8 cellular contexts compared by ENCODE assay signal in genomic region chr11:26297179-26297970, GRCh38. TPM values are rescaled to one million over a fixed set of nuclear protein-coding genes. Genes with fewer than 3 reads are reported as not detected.
A peak's percentile ranks its signal among the peaks of the same experiment; 100 is the strongest.
DNase-seq lines count a peak whose midpoint lies in the region; ATAC-seq and TF ChIP-seq lines count a peak whose summit lies in the region.

No MANE protein-coding gene starts in this region.

- peak; percentile 28 for DNase-seq in GM10248 (ENCODE audit: extremely low spot score)
- peak; percentile 66 for DNase-seq in GM23338 (ENCODE audit: low spot score)
- DNase-seq in SJCRH30: peak; percentile 23 to 67
- DNase-seq in fibroblast of the conjunctiva (ENCODE audit: low read depth): peak; percentile 85
- DNase-seq in prostate gland (ENCODE audit: low spot score): peak; percentile 19
- DNase-seq in islet precursor cell: no peak
- no peak for DNase-seq in immature natural killer cell

- H3K36me3 Mint-ChIP-seq in GM23338 (ENCODE audit: low read depth) (no peaks in the 10 kb centered on the region), immature natural killer cell (no peaks in the 10 kb centered on the region)

- no peaks in the 10 kb centered on the region for H3K4me1 ChIP-seq in GM23338 (ENCODE audit: insufficient read depth)
- H3K4me1 ChIP-seq in Loucy (ENCODE audit: insufficient read depth, low read length, poor library complexity, severe bottlenecking): no peaks in the 10 kb centered on the region
- H3K4me1 ChIP-seq in SJCRH30: no peaks in the 10 kb centered on the region
- H3K4me1 ChIP-seq in prostate gland (replicated peaks): no peaks in the 10 kb centered on the region

- H3K9me3 ChIP-seq in Loucy (ENCODE audit: insufficient read depth, low read depth, low read length) (no peaks in the 10 kb centered on the region), SJCRH30 (replicated peaks) (no peaks in the 10 kb centered on the region), prostate gland (no peaks in the 10 kb centered on the region)

- H3K27me3 Mint-ChIP-seq in GM23338 (ENCODE audit: insufficient read depth, low read depth, poor library complexity) (no peaks in the 10 kb centered on the region), immature natural killer cell (ENCODE audit: low read depth in 3 of 3) (peaks cover 0 to 2% (median 0%) of the 10 kb centered on the region in 3 donors)

- ATAC-seq in GM23338: peak; percentile 63

- H4K20me1 ChIP-seq in GM23338 (replicated peaks; ENCODE audit: insufficient read depth) (no peaks in the 10 kb centered on the region), Loucy (ENCODE audit: insufficient read depth, low read length, poor library complexity, severe bottlenecking) (no peaks in the 10 kb centered on the region)

- no peaks in the 10 kb centered on the region for H3F3A ChIP-seq in GM23338 (replicated peaks; ENCODE audit: low read depth)
- H3F3A ChIP-seq in Loucy (ENCODE audit: low read depth): no peaks in the 10 kb centered on the region

- WGBS in prostate gland: 19% methylated on average over 5 of the region's 5 CpGs

- H3K27ac ChIP-seq in GM23338 (ENCODE audit: low read depth) (no peak overlapping the region), SJCRH30 (no peak overlapping the region), prostate gland (no peak overlapping the region)

- POLR2A ChIA-PET in GM10248 (lab: Yijun Ruan, JAX): no interaction called here

- H3K36me3 ChIP-seq in GM23338 (ENCODE audit: insufficient read depth) (no peaks in the 10 kb centered on the region), Loucy (ENCODE audit: insufficient read depth, low read length) (no peaks in the 10 kb centered on the region), SJCRH30 (no peaks in the 10 kb centered on the region), prostate gland (no peaks in the 10 kb centered on the region)

- H3K9me3 Mint-ChIP-seq in GM23338 (no peaks in the 10 kb centered on the region), immature natural killer cell (peaks cover 0 to 2% (median 0%) of the 10 kb centered on the region in 6 donors)

- H3K4me1 Mint-ChIP-seq in GM23338: peaks cover 5% of the 10 kb centered on the region
- no peaks in the 10 kb centered on the region for H3K4me1 Mint-ChIP-seq in immature natural killer cell

- no peak overlapping the region for H3K9ac ChIP-seq in Loucy (ENCODE audit: low read depth, low read length, poor library complexity, severe bottlenecking)

- H3K27ac Mint-ChIP-seq in GM23338 (peak overlapping the region; percentile 39; the same call in 1 of the 2 replicates), immature natural killer cell (no peak overlapping the region)

- H2AFZ ChIP-seq in GM23338 (0 out of 2 replicates have a peak overlapping the region, but pooled peaks have one; percentile 28), Loucy (ENCODE audit: low read length) (no peak overlapping the region)

- TF ChIP-seq CTCF in GM10248 (IDR thresholded peaks at IDR 0.05; ENCODE audit: control extremely low read depth, extremely low read depth, low read depth, missing control alignments): peak; percentile 79
- TF ChIP-seq CTCF in GM23338 (conservative IDR thresholded peaks at IDR 0.05; ENCODE audit: low read depth in 2 of 2): peak; percentile 85 to 95
- peak; percentile 81 for TF ChIP-seq CTCF in Loucy (conservative IDR thresholded peaks at IDR 0.05; ENCODE audit: low read length)
- peak in 3 of 4 experiments; percentile 63 to 71 (median 66) for TF ChIP-seq CTCF in prostate gland (IDR thresholded peaks at IDR 0.05)

- CTCF ChIA-PET in GM10248 (lab: Yijun Ruan, JAX): interaction anchor here (0.7 to 4.0 kb wide), 14 partner anchors 8 to 863 kb away, joined by 3 to 35 read pairs (median 4); no protein-coding TSS in a partner anchor

- H3K27me3 ChIP-seq in GM23338 (ENCODE audit: insufficient read depth): no peaks in the 10 kb centered on the region
- H3K27me3 ChIP-seq in Loucy (ENCODE audit: insufficient read depth, low read length, poor library complexity, severe bottlenecking): no peaks in the 10 kb centered on the region
- no peaks in the 10 kb centered on the region for H3K27me3 ChIP-seq in SJCRH30
- H3K27me3 ChIP-seq in prostate gland (replicated peaks; ENCODE audit: insufficient read depth): no peaks in the 10 kb centered on the region

- H3K79me2 ChIP-seq in GM23338 (replicated peaks; ENCODE audit: insufficient read depth) (no peaks in the 10 kb centered on the region), Loucy (ENCODE audit: insufficient read depth, low read length) (no peaks in the 10 kb centered on the region)

- H3K4me2 ChIP-seq in GM23338 (no peak overlapping the region), Loucy (ENCODE audit: low read depth, low read length, poor library complexity, severe bottlenecking) (no peak overlapping the region)

- intact Hi-C loops in prostate gland (cut with DNase I): no loop called here

- H3K4me3 Mint-ChIP-seq in GM23338 (no peak overlapping the region), immature natural killer cell (no peak overlapping the region)

- no peaks in the 10 kb centered on the region for H3K9me2 ChIP-seq in GM23338 (ENCODE audit: insufficient read depth)
- no peaks in the 10 kb centered on the region for H3K9me2 ChIP-seq in Loucy (replicated peaks; ENCODE audit: low read depth, low read length)

- no peak for TF ChIP-seq POLR2A in prostate gland (IDR thresholded peaks at IDR 0.05)

- no peak overlapping the region for H3K4me3 ChIP-seq in GM23338
- no peak overlapping the region for H3K4me3 ChIP-seq in Loucy (ENCODE audit: low read length, poor library complexity, severe bottlenecking)
- H3K4me3 ChIP-seq in SJCRH30: no peak overlapping the region
- H3K4me3 ChIP-seq in prostate gland: no peak overlapping the region

TF ChIP-seq in GM23338, 12 proteins besides CTCF, POLR2A, EP300 and RAD21 (continues in another document):
- TF ChIP-seq CREB1 (CRISPR knock-in tag; IDR thresholded peaks at IDR 0.05; ENCODE audit: low read depth): no peak
- TF ChIP-seq, protein P1, sequence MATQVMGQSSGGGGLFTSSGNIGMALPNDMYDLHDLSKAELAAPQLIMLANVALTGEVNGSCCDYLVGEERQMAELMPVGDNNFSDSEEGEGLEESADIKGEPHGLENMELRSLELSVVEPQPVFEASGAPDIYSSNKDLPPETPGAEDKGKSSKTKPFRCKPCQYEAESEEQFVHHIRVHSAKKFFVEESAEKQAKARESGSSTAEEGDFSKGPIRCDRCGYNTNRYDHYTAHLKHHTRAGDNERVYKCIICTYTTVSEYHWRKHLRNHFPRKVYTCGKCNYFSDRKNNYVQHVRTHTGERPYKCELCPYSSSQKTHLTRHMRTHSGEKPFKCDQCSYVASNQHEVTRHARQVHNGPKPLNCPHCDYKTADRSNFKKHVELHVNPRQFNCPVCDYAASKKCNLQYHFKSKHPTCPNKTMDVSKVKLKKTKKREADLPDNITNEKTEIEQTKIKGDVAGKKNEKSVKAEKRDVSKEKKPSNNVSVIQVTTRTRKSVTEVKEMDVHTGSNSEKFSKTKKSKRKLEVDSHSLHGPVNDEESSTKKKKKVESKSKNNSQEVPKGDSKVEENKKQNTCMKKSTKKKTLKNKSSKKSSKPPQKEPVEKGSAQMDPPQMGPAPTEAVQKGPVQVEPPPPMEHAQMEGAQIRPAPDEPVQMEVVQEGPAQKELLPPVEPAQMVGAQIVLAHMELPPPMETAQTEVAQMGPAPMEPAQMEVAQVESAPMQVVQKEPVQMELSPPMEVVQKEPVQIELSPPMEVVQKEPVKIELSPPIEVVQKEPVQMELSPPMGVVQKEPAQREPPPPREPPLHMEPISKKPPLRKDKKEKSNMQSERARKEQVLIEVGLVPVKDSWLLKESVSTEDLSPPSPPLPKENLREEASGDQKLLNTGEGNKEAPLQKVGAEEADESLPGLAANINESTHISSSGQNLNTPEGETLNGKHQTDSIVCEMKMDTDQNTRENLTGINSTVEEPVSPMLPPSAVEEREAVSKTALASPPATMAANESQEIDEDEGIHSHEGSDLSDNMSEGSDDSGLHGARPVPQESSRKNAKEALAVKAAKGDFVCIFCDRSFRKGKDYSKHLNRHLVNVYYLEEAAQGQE (IDR thresholded peaks at IDR 0.05; ENCODE audit: unreplicated experiment): no peak
- no peak for TF ChIP-seq NANOG (IDR thresholded peaks at IDR 0.05; ENCODE audit: borderline replicate concordance)
- TF ChIP-seq STAT1 (IDR thresholded peaks at IDR 0.05; ENCODE audit: unreplicated experiment): no peak

RNA-seq across cellular contexts. Expression of gene ANO3, which starts 34.6 kb away (rescaled TPM):
- not detected in 2 replicates for total RNA-seq in GM23338 (2014; rRNA removed; shearing (Covaris generic))
- polyA plus RNA-seq in GM23338 (2016; fragmentation: Nextera tagmentation; extraction: Ambion mirVana): 0.12 TPM in 1 of 2 replicates, not detected in the other
- total RNA-seq in SJCRH30 (2014; rRNA removed; shearing (Covaris generic)): 0.12 and 0.56 TPM in 2 replicates
- total RNA-seq in prostate gland: under 1 TPM in 1 of 2 donors, not detected in 1; 0.68 TPM
- polyA plus RNA-seq in immature natural killer cell: not detected

Comparison
In these comparisons a context has a peak if more than half of its experiments do, and no peak if none do; other contexts are left out.
1. DNase-seq: peak in GM10248 (single experiment), GM23338 (single experiment), SJCRH30 (2 of 2), fibroblast of the conjunctiva (single experiment) and prostate gland (single experiment); none in islet precursor cell (single experiment) and immature natural killer cell (0 of 3).
2. Peak in every context shown above with its lines, with median percentiles within 50 percentile points of each other: CTCF ChIP-seq.